8 cellular contexts compared by ENCODE assay signal in the genomic region with DNA sequence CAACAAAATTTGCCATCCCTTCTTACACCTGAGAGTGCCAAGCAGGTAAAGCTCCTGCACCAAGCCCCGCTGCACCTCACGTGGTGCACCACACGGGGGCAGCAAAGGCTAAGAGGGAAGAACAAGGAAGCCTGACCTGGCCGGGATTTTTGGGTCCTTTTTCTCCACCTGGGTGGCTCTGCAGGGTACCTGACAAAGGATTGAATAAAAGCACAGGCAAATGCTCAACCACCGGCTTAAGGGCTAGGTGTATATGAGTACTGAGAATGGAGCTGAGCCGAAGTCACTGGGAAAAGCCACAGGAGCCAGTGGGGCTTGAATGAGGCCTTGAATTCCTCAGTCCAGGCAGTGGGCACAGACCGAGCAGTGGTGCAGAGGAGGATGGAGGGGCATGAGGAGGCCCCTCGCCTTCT. TPM values are rescaled to one million over a fixed set of nuclear protein-coding genes. Genes with fewer than 3 reads are reported as not detected.
DNase-seq lines count a peak whose midpoint lies in the region; ATAC-seq and TF ChIP-seq lines count a peak whose summit lies in the region.

No MANE protein-coding gene starts in this region.

- peaks cover 4% of the 10 kb centered on the region for H3K27me3 Mint-ChIP-seq in WTC11 (ENCODE audit: low read depth)

- 0 out of 2 replicates have a peak overlapping the region, but pooled peaks have one; percentile 14 for H3K27ac Mint-ChIP-seq in WTC11

- ATAC-seq in GM21576 (IDR thresholded peaks at IDR 0.05; ENCODE audit: unreplicated experiment) (peak; percentile 48), WTC11 (peak; percentile 79), HG02970 (IDR thresholded peaks at IDR 0.05; ENCODE audit: low FRiP score, unreplicated experiment) (no peak)

- no peaks in the 10 kb centered on the region for H3K9me3 Mint-ChIP-seq in WTC11

- peaks cover 15% of the 10 kb centered on the region for H3K4me1 Mint-ChIP-seq in WTC11

- H3K27ac ChIP-seq in caudate nucleus (ENCODE audit: low read depth, low read length) = no peak overlapping the region

- CTCF ChIA-PET in WTC11 (lab: Charles Lee) = interaction anchor here (0.6 to 2.0 kb wide), 51 partner anchors 8 to 357 kb away, joined by 3 to 57 read pairs (median 5); partner anchors contain the start of genes ADAM30, HMGCS2, PHGDH and ZNF697

- H3K36me3 Mint-ChIP-seq in WTC11 = no peaks in the 10 kb centered on the region

- POLR2A ChIA-PET in WTC11 (lab: Charles Lee) = interaction anchor here (1.0 kb wide), 1 partner anchor 64 kb away, joined by 3 read pairs; no protein-coding TSS in a partner anchor

- peak overlapping the region; percentile 42 for H3K4me3 Mint-ChIP-seq in WTC11

- DNase-seq in Ammon's horn (ENCODE audit: low spot score) (peak; percentile 62), NCI-H2107 (lab: John Stamatoyannopoulos, UW) (peak; percentile 81), WTC11 (ENCODE audit: low spot score) (peak; percentile 99), caudate nucleus (lab: John Stamatoyannopoulos, UW) (peak in 51 of 61 donors; percentile 5 to 79 (median 35)), left kidney (ENCODE audit: low read depth, low spot score) (peak; percentile 87)
- DNase-seq in stimulated activated CD4-positive, alpha-beta T cell treated with anti-CD3 and anti-CD28 coated beads, Interleukin-4, amount 100 ng/mL, for 48 hours (ENCODE audit: low read depth in 2 of 2) = peak; percentile 62 to 79

- peak; percentile 88 for TF ChIP-seq CTCF in WTC11 (IDR thresholded peaks at IDR 0.05)

TF ChIP-seq in WTC11, 78 proteins besides CTCF, POLR2A, EP300 and RAD21:
- TF ChIP-seq ZNF263 (CRISPR knock-in tag; IDR thresholded peaks at IDR 0.05; ENCODE audit: low read depth) (no peak), TP53 (CRISPR knock-in tag; IDR thresholded peaks at IDR 0.05) (no peak), ELF4 (CRISPR knock-in tag; IDR thresholded peaks at IDR 0.05; ENCODE audit: low read depth) (no peak), ZNF121 (CRISPR knock-in tag; IDR thresholded peaks at IDR 0.05) (no peak), ZNF219 (CRISPR knock-in tag; IDR thresholded peaks at IDR 0.05; ENCODE audit: borderline replicate concordance) (no peak), ZNF416 (CRISPR knock-in tag; IDR thresholded peaks at IDR 0.05) (no peak), USF2 (CRISPR knock-in tag; IDR thresholded peaks at IDR 0.05) (peak; percentile 69)
- TF ChIP-seq, protein P1, sequence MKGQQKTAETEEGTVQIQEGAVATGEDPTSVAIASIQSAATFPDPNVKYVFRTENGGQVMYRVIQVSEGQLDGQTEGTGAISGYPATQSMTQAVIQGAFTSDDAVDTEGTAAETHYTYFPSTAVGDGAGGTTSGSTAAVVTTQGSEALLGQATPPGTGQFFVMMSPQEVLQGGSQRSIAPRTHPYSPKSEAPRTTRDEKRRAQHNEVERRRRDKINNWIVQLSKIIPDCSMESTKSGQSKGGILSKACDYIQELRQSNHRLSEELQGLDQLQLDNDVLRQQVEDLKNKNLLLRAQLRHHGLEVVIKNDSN (CRISPR knock-in tag; IDR thresholded peaks at IDR 0.05) = peak; percentile 23; the same call in 1 of the 2 replicates

RNA-seq across cellular contexts. Expression of gene ZNF697, which starts 36.4 kb away (rescaled TPM):
- 13.9 to 18.0 TPM (median 14.2 TPM) in 3 replicates for total RNA-seq in WTC11 (2021)

Comparison
In these comparisons a context has a peak if more than half of its experiments do, and no peak if none do; other contexts are left out.
1. DNase-seq: peak in every context shown above with its lines; median percentile 99 in WTC11; 87 in left kidney; 81 in NCI-H2107; 70 in stimulated activated CD4-positive, alpha-beta T cell treated with anti-CD3 and anti-CD28 coated beads, Interleukin-4, amount 100 ng/mL, for 48 hours; 62 in Ammon's horn; 35 in caudate nucleus.